7 cellular contexts compared by ENCODE assay signal in genomic region chr11:117199061-117199915, GRCh38. TPM values are rescaled to one million over a fixed set of nuclear protein-coding genes. Genes with fewer than 3 reads are reported as not detected.
A peak's percentile ranks its signal among the peaks of the same experiment; 100 is the strongest.
DNase-seq lines count a peak whose midpoint lies in the region; ATAC-seq, FAIRE-seq and TF ChIP-seq lines count a peak whose summit lies in the region.

TSS of gene TAGLN (plus strand) at chr11:117199370. CDS start at chr11:117203014, 3,644 bp downstream.

- no peak for TF ChIP-seq EP300 in upper lobe of left lung (IDR thresholded peaks at IDR 0.05)

- no peak within 1 kb of the TSS for H4K8ac ChIP-seq in mesendoderm (ENCODE audit: low read depth, low read length)

- H3K18ac ChIP-seq in mesendoderm (ENCODE audit: low read length) = peak within 1 kb of the TSS; percentile 43

- peaks cover 45% of the 10 kb centered on the region for H3K79me2 ChIP-seq in mesendoderm (ENCODE audit: control insufficient read depth, insufficient read depth, low read length)

- ATAC-seq in upper lobe of left lung (ENCODE audit: low FRiP score in 2 of 2) (peak; percentile 76 to 88), HG02938 (IDR thresholded peaks at IDR 0.05; ENCODE audit: unreplicated experiment) (no peak)

- peak within 1 kb of the TSS; percentile 33 for H3K23ac ChIP-seq in mesendoderm (ENCODE audit: low read length)

- H3K36me3 ChIP-seq in mesendoderm (ENCODE audit: control insufficient read depth, insufficient read depth, low read length) = no peaks in the 10 kb centered on the region
- H3K36me3 ChIP-seq in upper lobe of left lung = peaks cover 0 to 35% (median 19%) of the 10 kb centered on the region in 4 donors

- peak within 1 kb of the TSS; percentile 91 for H2BK5ac ChIP-seq in mesendoderm (ENCODE audit: low read length)

- peaks cover 3% of the 10 kb centered on the region for H3K79me1 ChIP-seq in mesendoderm (ENCODE audit: low read length)

- peak within 1 kb of the TSS; percentile 23 for H2BK120ac ChIP-seq in mesendoderm (ENCODE audit: low read depth, low read length)

- H3K4me3 ChIP-seq in mesendoderm (ENCODE audit: low read length) = peak within 1 kb of the TSS; percentile 32
- peak within 1 kb of the TSS; percentile 29 to 44 (median 40) for H3K4me3 ChIP-seq in upper lobe of left lung

- H3K4me2 ChIP-seq in mesendoderm (ENCODE audit: low read length) = peak within 1 kb of the TSS; percentile 49

- DNase-seq in LoVo (ENCODE audit: low spot score) (peak; percentile 55), mesendoderm (peak; percentile 99), upper lobe of left lung (peak; percentile 57 to 92), NCI-H1105 (lab: John Stamatoyannopoulos, UW) (no peak), MV-4-11 (lab: John Stamatoyannopoulos, UW) (no peak)

- peak in 2 of 4 donors; percentile 38 to 43 for TF ChIP-seq POLR2A in upper lobe of left lung (IDR thresholded peaks at IDR 0.05)

- peak within 1 kb of the TSS; percentile 63 for H3K9ac ChIP-seq in mesendoderm (ENCODE audit: low read length)

- H2AK5ac ChIP-seq in mesendoderm (ENCODE audit: low read length) = peak within 1 kb of the TSS; percentile 79

- peak within 1 kb of the TSS; percentile 84 for H3K56ac ChIP-seq in mesendoderm (ENCODE audit: low read length)

- H3K27ac ChIP-seq in mesendoderm (ENCODE audit: low read depth, low read length) (peak within 1 kb of the TSS; percentile 88), upper lobe of left lung (peak within 1 kb of the TSS; percentile 60 to 81 (median 74))

- peak within 1 kb of the TSS; percentile 84 for H3K4ac ChIP-seq in mesendoderm (ENCODE audit: low read depth, low read length)

- no peak within 1 kb of the TSS for H4K5ac ChIP-seq in mesendoderm (ENCODE audit: low read length)

- H3K27me3 ChIP-seq in mesendoderm (ENCODE audit: insufficient read depth, low read length, poor library complexity) (no peaks in the 10 kb centered on the region), upper lobe of left lung (no peaks in the 10 kb centered on the region)

- peaks cover 14% of the 10 kb centered on the region for H3K4me1 ChIP-seq in mesendoderm (ENCODE audit: control insufficient read depth, low read depth, low read length)
- peaks cover 7 to 30% (median 18%) of the 10 kb centered on the region in 4 donors for H3K4me1 ChIP-seq in upper lobe of left lung

- FAIRE-seq in endometrium (lab: Jason Lieb, UNC) = peak; percentile 29

- no peak within 1 kb of the TSS for H2BK15ac ChIP-seq in mesendoderm (replicated peaks; ENCODE audit: low read depth)

- no peaks in the 10 kb centered on the region for H3K9me3 ChIP-seq in upper lobe of left lung

- TF ChIP-seq CTCF in upper lobe of left lung (IDR thresholded peaks at IDR 0.05) = no peak

- no CpG with 5 or more reads among the region's 34 CpGs for WGBS in mesendoderm (ENCODE audit: extremely low coverage, insufficient coverage, low lambda C conversion rate)
- 36 to 49% methylated on average over 7 to 30 of the region's 34 CpGs for WGBS in upper lobe of left lung, 2 donors

RNA-seq across cellular contexts. Expression of gene TAGLN, which starts in this region (rescaled TPM):
- 928 TPM for polyA plus RNA-seq in mesendoderm (2013, experiment 1 of 2)
- 989 TPM for polyA plus RNA-seq in mesendoderm (2013, experiment 2 of 2)
- 100 to 1,000 TPM; 105 to 608 (median 334) TPM for total RNA-seq in upper lobe of left lung

Comparison
In these comparisons a context has a peak if more than half of its experiments do, and no peak if none do; other contexts are left out.
1. DNase-seq: peak in LoVo (single experiment), mesendoderm (single experiment) and upper lobe of left lung (2 of 2); none in NCI-H1105 (single experiment) and MV-4-11 (single experiment).